ENCODE assay signal across 2 cellular contexts in the genomic region with DNA sequence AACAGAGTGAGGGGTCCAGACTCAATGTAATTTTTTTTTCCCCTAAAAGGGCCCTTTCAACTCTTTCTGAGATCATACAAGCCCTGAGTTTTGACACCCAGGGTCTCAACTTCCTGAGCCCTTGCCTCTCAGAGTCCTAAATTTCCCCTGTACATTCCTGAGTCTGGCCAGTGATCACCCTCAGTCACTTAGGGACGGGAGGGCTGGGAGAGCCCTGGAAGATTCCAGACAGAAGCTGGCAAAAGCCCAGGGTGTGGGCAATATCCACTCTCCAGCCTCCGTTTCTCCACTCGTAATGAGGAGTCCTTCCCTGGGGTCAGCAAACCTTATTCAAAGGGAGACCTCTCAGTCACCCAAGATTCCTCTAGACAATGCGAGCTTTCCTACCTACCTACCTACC.
TF ChIP-seq lines count a peak whose summit lies in the region.

No MANE protein-coding gene starts in this region.

TF ChIP-seq in HCT116, 20 proteins besides CTCF, POLR2A, EP300 and RAD21:
- TF ChIP-seq, protein P1, sequence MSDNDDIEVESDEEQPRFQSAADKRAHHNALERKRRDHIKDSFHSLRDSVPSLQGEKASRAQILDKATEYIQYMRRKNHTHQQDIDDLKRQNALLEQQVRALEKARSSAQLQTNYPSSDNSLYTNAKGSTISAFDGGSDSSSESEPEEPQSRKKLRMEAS (IDR thresholded peaks at IDR 0.05): no peak
- TF ChIP-seq ZFX (IDR thresholded peaks at IDR 0.05): no peak
- no peak for TF ChIP-seq EGR1 (IDR thresholded peaks at IDR 0.05; ENCODE audit: low read depth)
- TF ChIP-seq YY1 (IDR thresholded peaks at IDR 0.05; ENCODE audit: extremely low read depth, insufficient replicate concordance, low read depth, low read length): no peak
- TF ChIP-seq, protein P2, sequence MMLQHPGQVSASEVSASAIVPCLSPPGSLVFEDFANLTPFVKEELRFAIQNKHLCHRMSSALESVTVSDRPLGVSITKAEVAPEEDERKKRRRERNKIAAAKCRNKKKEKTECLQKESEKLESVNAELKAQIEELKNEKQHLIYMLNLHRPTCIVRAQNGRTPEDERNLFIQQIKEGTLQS (IDR thresholded peaks at IDR 0.05): no peak

TF ChIP-seq in GM12878, 131 proteins besides CTCF, POLR2A, EP300 and RAD21:
- TF ChIP-seq IKZF2 (IDR thresholded peaks at IDR 0.05) (no peak), GATAD2B (conservative IDR thresholded peaks at IDR 0.05; ENCODE audit: low read depth) (no peak), NR2C2 (IDR thresholded peaks at IDR 0.05; ENCODE audit: borderline replicate concordance, control insufficient read depth, insufficient read length, low read depth) (no peak), CBFB (IDR thresholded peaks at IDR 0.05; ENCODE audit: low read depth) (no peak), BMI1 (IDR thresholded peaks at IDR 0.05; ENCODE audit: borderline replicate concordance) (no peak), TBL1XR1 (IDR thresholded peaks at IDR 0.05; ENCODE audit: low read depth, low read length) (no peak), STAT3 (IDR thresholded peaks at IDR 0.05; ENCODE audit: low read depth, low read length) (no peak)
- TF ChIP-seq, protein P3, sequence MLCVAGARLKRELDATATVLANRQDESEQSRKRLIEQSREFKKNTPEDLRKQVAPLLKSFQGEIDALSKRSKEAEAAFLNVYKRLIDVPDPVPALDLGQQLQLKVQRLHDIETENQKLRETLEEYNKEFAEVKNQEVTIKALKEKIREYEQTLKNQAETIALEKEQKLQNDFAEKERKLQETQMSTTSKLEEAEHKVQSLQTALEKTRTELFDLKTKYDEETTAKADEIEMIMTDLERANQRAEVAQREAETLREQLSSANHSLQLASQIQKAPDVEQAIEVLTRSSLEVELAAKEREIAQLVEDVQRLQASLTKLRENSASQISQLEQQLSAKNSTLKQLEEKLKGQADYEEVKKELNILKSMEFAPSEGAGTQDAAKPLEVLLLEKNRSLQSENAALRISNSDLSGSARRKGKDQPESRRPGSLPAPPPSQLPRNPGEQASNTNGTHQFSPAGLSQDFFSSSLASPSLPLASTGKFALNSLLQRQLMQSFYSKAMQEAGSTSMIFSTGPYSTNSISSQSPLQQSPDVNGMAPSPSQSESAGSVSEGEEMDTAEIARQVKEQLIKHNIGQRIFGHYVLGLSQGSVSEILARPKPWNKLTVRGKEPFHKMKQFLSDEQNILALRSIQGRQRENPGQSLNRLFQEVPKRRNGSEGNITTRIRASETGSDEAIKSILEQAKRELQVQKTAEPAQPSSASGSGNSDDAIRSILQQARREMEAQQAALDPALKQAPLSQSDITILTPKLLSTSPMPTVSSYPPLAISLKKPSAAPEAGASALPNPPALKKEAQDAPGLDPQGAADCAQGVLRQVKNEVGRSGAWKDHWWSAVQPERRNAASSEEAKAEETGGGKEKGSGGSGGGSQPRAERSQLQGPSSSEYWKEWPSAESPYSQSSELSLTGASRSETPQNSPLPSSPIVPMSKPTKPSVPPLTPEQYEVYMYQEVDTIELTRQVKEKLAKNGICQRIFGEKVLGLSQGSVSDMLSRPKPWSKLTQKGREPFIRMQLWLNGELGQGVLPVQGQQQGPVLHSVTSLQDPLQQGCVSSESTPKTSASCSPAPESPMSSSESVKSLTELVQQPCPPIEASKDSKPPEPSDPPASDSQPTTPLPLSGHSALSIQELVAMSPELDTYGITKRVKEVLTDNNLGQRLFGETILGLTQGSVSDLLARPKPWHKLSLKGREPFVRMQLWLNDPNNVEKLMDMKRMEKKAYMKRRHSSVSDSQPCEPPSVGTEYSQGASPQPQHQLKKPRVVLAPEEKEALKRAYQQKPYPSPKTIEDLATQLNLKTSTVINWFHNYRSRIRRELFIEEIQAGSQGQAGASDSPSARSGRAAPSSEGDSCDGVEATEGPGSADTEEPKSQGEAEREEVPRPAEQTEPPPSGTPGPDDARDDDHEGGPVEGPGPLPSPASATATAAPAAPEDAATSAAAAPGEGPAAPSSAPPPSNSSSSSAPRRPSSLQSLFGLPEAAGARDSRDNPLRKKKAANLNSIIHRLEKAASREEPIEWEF (IDR thresholded peaks at IDR 0.05; ENCODE audit: insufficient replicate concordance, low read depth, low read length): no peak
- TF ChIP-seq, protein P4, sequence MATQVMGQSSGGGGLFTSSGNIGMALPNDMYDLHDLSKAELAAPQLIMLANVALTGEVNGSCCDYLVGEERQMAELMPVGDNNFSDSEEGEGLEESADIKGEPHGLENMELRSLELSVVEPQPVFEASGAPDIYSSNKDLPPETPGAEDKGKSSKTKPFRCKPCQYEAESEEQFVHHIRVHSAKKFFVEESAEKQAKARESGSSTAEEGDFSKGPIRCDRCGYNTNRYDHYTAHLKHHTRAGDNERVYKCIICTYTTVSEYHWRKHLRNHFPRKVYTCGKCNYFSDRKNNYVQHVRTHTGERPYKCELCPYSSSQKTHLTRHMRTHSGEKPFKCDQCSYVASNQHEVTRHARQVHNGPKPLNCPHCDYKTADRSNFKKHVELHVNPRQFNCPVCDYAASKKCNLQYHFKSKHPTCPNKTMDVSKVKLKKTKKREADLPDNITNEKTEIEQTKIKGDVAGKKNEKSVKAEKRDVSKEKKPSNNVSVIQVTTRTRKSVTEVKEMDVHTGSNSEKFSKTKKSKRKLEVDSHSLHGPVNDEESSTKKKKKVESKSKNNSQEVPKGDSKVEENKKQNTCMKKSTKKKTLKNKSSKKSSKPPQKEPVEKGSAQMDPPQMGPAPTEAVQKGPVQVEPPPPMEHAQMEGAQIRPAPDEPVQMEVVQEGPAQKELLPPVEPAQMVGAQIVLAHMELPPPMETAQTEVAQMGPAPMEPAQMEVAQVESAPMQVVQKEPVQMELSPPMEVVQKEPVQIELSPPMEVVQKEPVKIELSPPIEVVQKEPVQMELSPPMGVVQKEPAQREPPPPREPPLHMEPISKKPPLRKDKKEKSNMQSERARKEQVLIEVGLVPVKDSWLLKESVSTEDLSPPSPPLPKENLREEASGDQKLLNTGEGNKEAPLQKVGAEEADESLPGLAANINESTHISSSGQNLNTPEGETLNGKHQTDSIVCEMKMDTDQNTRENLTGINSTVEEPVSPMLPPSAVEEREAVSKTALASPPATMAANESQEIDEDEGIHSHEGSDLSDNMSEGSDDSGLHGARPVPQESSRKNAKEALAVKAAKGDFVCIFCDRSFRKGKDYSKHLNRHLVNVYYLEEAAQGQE (IDR thresholded peaks at IDR 0.05; ENCODE audit: low read depth, low read length): no peak
